1 cellular context compared by ENCODE assay signal in genomic region chr20:38926934-38927616, GRCh38.
TF ChIP-seq lines count a peak whose summit lies in the region.

No MANE protein-coding gene starts in this region.

TF ChIP-seq in GM12878, 131 proteins besides CTCF, POLR2A, EP300 and RAD21 (continued from another document):
- TF ChIP-seq HSF1 (IDR thresholded peaks at IDR 0.05; ENCODE audit: low read depth, low read length), result peak; percentile 37; the same call in 1 of the 2 replicates
- TF ChIP-seq POLR2AphosphoS2 (IDR thresholded peaks at IDR 0.05; ENCODE audit: low read depth, low read length), result no peak
- TF ChIP-seq WRNIP1 (IDR thresholded peaks at IDR 0.05; ENCODE audit: borderline replicate concordance, low read depth, low read length), result no peak
- TF ChIP-seq TAF1 (IDR thresholded peaks at IDR 0.05; ENCODE audit: borderline replicate concordance, low read depth, low read length), result no peak
TF ChIP-seq in GM12878: peak in this region for 2.
